ENCODE assay signal across 8 cellular contexts in the genomic region with DNA sequence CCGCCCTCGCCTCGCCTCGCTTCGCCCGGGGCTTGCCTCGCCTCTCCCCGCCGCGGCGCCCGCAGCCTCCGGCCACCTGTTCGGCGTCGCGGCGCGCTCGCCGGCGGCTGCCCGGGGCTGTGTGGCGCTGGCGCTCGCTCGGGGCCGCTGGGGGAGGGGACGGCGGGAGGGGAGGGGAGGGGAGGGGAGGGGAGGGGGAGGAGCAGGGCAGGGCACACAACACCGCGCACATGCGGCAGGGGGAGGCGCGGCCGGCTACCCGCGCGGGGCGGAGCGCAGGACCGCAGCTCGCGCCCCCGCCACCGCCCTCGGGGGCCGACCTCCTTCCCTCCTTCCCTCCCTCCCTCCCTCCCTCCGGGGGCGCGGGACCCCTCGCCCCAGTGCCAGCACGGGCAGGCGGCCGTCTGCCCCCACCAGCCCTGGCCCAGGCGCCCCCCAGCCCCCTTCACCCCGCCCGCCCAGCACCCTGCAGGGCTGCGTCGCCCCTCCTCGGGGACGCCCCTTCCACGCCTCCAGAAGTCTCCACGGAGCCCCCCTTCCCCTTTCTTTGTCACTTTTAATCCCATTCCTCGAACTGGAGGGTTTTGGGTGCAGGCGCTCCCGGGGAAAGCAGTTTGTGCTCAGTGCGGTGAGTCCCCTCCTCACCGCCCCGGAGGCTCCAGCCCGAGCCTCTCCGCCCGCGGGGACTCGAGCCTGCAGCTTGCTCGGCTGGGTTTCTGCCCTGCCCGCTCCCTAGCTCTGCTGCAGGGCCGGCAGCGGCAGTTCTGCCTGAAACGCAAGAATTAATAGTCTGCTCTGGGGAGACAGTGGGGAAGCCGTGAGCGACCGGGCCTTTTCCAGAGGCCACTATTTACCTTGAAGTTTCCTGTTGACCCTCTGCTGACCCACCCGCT. TPM values are rescaled to one million over a fixed set of nuclear protein-coding genes. Genes with fewer than 3 reads are reported as not detected.
DNase-seq lines count a peak whose midpoint lies in the region; ATAC-seq and TF ChIP-seq lines count a peak whose summit lies in the region.

Gene PARD3 (minus strand): TSS at position 123 of the 893 bp plus-strand sequence. CDS start 301 bp downstream, outside the sequence.

- no peaks in the 10 kb centered on the region for H4K20me1 ChIP-seq in neural cell (ENCODE audit: insufficient read depth)

- TF ChIP-seq CTCF in foreskin fibroblast (IDR thresholded peaks at IDR 0.05; ENCODE audit: low read depth, low read length) (no peak), neural cell (IDR thresholded peaks at IDR 0.05; ENCODE audit: poor library complexity, severe bottlenecking) (no peak), CD14-positive monocyte (IDR thresholded peaks at IDR 0.05) (no peak)

- POLR2A ChIA-PET in activated CD8-positive, alpha-beta T cell treated with anti-CD3 and anti-CD28 coated beads, Interleukin-2, amount 10 ng/mL, durations not matched to agents 7 days and 5 days (lab: Charles Lee): no interaction called here

- peaks cover 6% of the 10 kb centered on the region for H3K27me3 ChIP-seq in neural cell (ENCODE audit: insufficient read depth, low read depth, low read length)

- peaks cover 52% of the 10 kb centered on the region for H3K27me3 Mint-ChIP-seq in activated CD8-positive, alpha-beta T cell treated with anti-CD3 and anti-CD28 coated beads, Interleukin-2, amount 10 ng/mL, durations not matched to agents 7 days and 5 days (ENCODE audit: low read depth)
- peaks cover 55 to 77% (median 71%) of the 10 kb centered on the region in 3 donors for H3K27me3 Mint-ChIP-seq in CD14-positive monocyte (ENCODE audit: low read depth in 3 of 3)

- intact Hi-C loops in CD14-positive monocyte (cut with micrococcal nuclease): no loop called here

- H3K79me2 ChIP-seq in neural cell (replicated peaks; ENCODE audit: insufficient read depth, low read length): peaks cover 36% of the 10 kb centered on the region

- TF ChIP-seq RAD21 in neural cell (conservative IDR thresholded peaks at IDR 0.05): peak; percentile 26

- CTCF ChIA-PET in activated CD8-positive, alpha-beta T cell treated with anti-CD3 and anti-CD28 coated beads, Interleukin-2, amount 10 ng/mL, durations not matched to agents 7 days and 5 days (lab: Charles Lee): no interaction called here

- peak within 1 kb of the TSS; percentile 65 for H2AFZ ChIP-seq in neural cell (ENCODE audit: low read depth, low read length)

- peak within 1 kb of the TSS; percentile 79 for H3K4me2 ChIP-seq in neural cell (ENCODE audit: low read length)

- DNase-seq in COR-L47 (lab: John Stamatoyannopoulos, UW) (peak; percentile 31), LoVo (ENCODE audit: low spot score) (peak; percentile 66), foreskin fibroblast (peak; percentile 56 to 86), CD14-positive monocyte (ENCODE audit: low spot score) (no peak)
- no peak for DNase-seq in activated CD8-positive, alpha-beta T cell treated with anti-CD3 and anti-CD28 coated beads, Interleukin-2, amount 10 ng/mL, durations not matched to agents 7 days and 5 days

- H3K9ac ChIP-seq in neural cell (ENCODE audit: low read length): peak within 1 kb of the TSS; percentile 68

- H3K4me1 Mint-ChIP-seq in activated CD8-positive, alpha-beta T cell treated with anti-CD3 and anti-CD28 coated beads, Interleukin-2, amount 10 ng/mL, durations not matched to agents 7 days and 5 days (ENCODE audit: low read depth): peaks cover 6% of the 10 kb centered on the region
- no peaks in the 10 kb centered on the region for H3K4me1 Mint-ChIP-seq in CD14-positive monocyte

- peak within 1 kb of the TSS; percentile 43 for H3K4me3 Mint-ChIP-seq in activated CD8-positive, alpha-beta T cell treated with anti-CD3 and anti-CD28 coated beads, Interleukin-2, amount 10 ng/mL, durations not matched to agents 7 days and 5 days
- peak within 1 kb of the TSS in 1 of 2 donors; percentile 84 for H3K4me3 Mint-ChIP-seq in CD14-positive monocyte

- no peak within 1 kb of the TSS for H3K27ac Mint-ChIP-seq in activated CD8-positive, alpha-beta T cell treated with anti-CD3 and anti-CD28 coated beads, Interleukin-2, amount 10 ng/mL, durations not matched to agents 7 days and 5 days
- no peak within 1 kb of the TSS for H3K27ac Mint-ChIP-seq in CD14-positive monocyte

- H3K36me3 Mint-ChIP-seq in activated CD8-positive, alpha-beta T cell treated with anti-CD3 and anti-CD28 coated beads, Interleukin-2, amount 10 ng/mL, durations not matched to agents 7 days and 5 days (ENCODE audit: low read depth): peaks cover 2% of the 10 kb centered on the region
- H3K36me3 Mint-ChIP-seq in CD14-positive monocyte: no peaks in the 10 kb centered on the region

- H3K9me3 Mint-ChIP-seq in activated CD8-positive, alpha-beta T cell treated with anti-CD3 and anti-CD28 coated beads, Interleukin-2, amount 10 ng/mL, durations not matched to agents 7 days and 5 days (ENCODE audit: insufficient read depth): no peaks in the 10 kb centered on the region
- peaks cover 0 to 12% (median 4%) of the 10 kb centered on the region in 7 donors for H3K9me3 Mint-ChIP-seq in CD14-positive monocyte

- no peaks in the 10 kb centered on the region for H3K9me2 ChIP-seq in neural cell (ENCODE audit: insufficient read depth, low read length)

- H3F3A ChIP-seq in neural cell (ENCODE audit: insufficient read depth, low read length, poor library complexity, severe bottlenecking): no peaks in the 10 kb centered on the region

- H3K4me3 ChIP-seq in foreskin fibroblast (ENCODE audit: low read depth in 1 of 2, low read length in 2 of 2) (peak within 1 kb of the TSS; percentile 78), neural cell (ENCODE audit: low read length) (peak within 1 kb of the TSS; percentile 87)

- no peaks in the 10 kb centered on the region for H3K9me3 ChIP-seq in neural cell (ENCODE audit: low read length)

- peak; percentile 57 for ATAC-seq in GM19397 (IDR thresholded peaks at IDR 0.05; ENCODE audit: unreplicated experiment)
- peak; percentile 52 for ATAC-seq in activated CD8-positive, alpha-beta T cell treated with anti-CD3 and anti-CD28 coated beads, Interleukin-2, amount 10 ng/mL, durations not matched to agents 7 days and 5 days
- ATAC-seq in HG02840 (IDR thresholded peaks at IDR 0.05; ENCODE audit: low FRiP score, unreplicated experiment): no peak

- peak within 1 kb of the TSS; percentile 31 for H3K27ac ChIP-seq in neural cell (ENCODE audit: low read length)

- TF ChIP-seq EP300 in neural cell (conservative IDR thresholded peaks at IDR 0.05; ENCODE audit: poor library complexity, severe bottlenecking): no peak

- no peaks in the 10 kb centered on the region for H3K36me3 ChIP-seq in neural cell (ENCODE audit: insufficient read depth, low read length)

TF ChIP-seq in neural cell, 6 proteins besides CTCF, POLR2A, EP300 and RAD21:
- TF ChIP-seq EZH2 (IDR thresholded peaks at IDR 0.05; ENCODE audit: borderline replicate concordance, insufficient read depth, low read length, poor library complexity, severe bottlenecking) (no peak), SMC3 (conservative IDR thresholded peaks at IDR 0.05; ENCODE audit: poor library complexity) (peak; percentile 49), POLR2AphosphoS5 (IDR thresholded peaks at IDR 0.05) (peak; percentile 16), TAF1 (IDR thresholded peaks at IDR 0.05; ENCODE audit: low read depth) (no peak), MXI1 (conservative IDR thresholded peaks at IDR 0.05; ENCODE audit: poor library complexity, severe bottlenecking) (no peak)
- TF ChIP-seq, protein P1, sequence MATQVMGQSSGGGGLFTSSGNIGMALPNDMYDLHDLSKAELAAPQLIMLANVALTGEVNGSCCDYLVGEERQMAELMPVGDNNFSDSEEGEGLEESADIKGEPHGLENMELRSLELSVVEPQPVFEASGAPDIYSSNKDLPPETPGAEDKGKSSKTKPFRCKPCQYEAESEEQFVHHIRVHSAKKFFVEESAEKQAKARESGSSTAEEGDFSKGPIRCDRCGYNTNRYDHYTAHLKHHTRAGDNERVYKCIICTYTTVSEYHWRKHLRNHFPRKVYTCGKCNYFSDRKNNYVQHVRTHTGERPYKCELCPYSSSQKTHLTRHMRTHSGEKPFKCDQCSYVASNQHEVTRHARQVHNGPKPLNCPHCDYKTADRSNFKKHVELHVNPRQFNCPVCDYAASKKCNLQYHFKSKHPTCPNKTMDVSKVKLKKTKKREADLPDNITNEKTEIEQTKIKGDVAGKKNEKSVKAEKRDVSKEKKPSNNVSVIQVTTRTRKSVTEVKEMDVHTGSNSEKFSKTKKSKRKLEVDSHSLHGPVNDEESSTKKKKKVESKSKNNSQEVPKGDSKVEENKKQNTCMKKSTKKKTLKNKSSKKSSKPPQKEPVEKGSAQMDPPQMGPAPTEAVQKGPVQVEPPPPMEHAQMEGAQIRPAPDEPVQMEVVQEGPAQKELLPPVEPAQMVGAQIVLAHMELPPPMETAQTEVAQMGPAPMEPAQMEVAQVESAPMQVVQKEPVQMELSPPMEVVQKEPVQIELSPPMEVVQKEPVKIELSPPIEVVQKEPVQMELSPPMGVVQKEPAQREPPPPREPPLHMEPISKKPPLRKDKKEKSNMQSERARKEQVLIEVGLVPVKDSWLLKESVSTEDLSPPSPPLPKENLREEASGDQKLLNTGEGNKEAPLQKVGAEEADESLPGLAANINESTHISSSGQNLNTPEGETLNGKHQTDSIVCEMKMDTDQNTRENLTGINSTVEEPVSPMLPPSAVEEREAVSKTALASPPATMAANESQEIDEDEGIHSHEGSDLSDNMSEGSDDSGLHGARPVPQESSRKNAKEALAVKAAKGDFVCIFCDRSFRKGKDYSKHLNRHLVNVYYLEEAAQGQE (IDR thresholded peaks at IDR 0.05; ENCODE audit: borderline replicate concordance): peak; percentile 12

RNA-seq across cellular contexts. Expression of gene PARD3, which starts in this region (rescaled TPM):
- total RNA-seq in activated CD8-positive, alpha-beta T cell treated with anti-CD3 and anti-CD28 coated beads, Interleukin-2, amount 10 ng/mL, durations not matched to agents 7 days and 5 days: under 1 TPM; 0.63 to 0.68 TPM
- 10.4 and 12.4 TPM in 2 replicates for polyA plus RNA-seq in neural cell
- polyA minus RNA-seq in neural cell: 72.4 and 75.5 TPM in 2 replicates
- polyA plus RNA-seq in CD14-positive monocyte: under 1 TPM in 1 of 2 donors, not detected in 1; 0.51 TPM

Comparison
In these comparisons a context has a peak if more than half of its experiments do, and no peak if none do; other contexts are left out.
1. Peak in ATAC-seq in activated CD8-positive, alpha-beta T cell treated with anti-CD3 and anti-CD28 coated beads, Interleukin-2, amount 10 ng/mL, durations not matched to agents 7 days and 5 days; RNA of the gene not detected or under 1 TPM.
2. DNase-seq: peak in COR-L47 (single experiment), LoVo (single experiment) and foreskin fibroblast (2 of 2); none in activated CD8-positive, alpha-beta T cell treated with anti-CD3 and anti-CD28 coated beads, Interleukin-2, amount 10 ng/mL, durations not matched to agents 7 days and 5 days (single experiment) and CD14-positive monocyte (single experiment).